1 cellular context compared by ENCODE assay signal in the genomic region with DNA sequence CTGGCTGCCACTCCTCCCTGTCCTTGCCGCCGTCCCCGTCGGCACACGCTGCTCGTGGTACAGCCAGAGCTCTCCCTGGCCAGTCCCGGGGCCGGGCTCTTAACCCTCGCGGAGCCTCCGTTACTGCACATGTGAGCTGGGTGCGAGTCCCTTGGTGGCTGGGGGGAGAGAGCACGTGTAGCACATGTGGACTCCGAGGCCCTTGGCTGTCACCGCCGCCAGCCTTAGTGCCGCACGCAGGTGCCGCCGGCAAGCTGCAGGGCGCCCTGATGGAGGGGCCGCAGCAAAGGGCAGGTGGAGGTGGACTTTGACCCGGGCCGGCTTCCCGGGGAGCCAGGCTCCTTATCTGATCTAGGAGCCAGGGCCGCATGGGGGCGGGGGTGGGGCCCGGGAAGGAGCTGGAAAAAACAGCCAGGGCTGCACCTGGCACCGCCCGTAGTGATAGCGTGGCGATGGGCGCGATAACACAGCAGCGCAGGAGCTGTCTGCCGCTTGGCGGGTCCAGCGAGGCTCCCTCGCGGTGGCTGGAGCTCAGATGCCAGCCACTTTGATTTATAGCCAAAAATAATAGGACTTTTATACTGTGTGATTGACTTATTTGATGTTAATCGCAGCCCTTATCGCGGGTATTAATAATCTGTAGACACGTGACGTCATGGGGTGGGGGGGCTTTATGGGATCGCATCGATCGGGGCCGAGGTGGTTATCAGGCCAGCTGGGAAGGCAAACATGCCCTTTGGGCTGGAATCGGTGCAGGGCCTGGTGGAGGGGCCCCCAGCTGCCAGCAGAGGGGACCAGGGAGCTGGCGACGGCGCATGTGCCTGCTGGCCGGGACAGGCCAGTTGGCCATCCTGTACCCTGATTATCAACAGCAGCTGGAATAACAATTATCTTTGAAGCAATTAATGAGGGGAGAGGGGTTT.
TF ChIP-seq lines count a peak whose summit lies in the region.

No MANE protein-coding gene starts in this region.

TF ChIP-seq in WTC11, 78 proteins besides CTCF, POLR2A, EP300 and RAD21 (continued from another document):
- TF ChIP-seq CDX4 (CRISPR knock-in tag; IDR thresholded peaks at IDR 0.05; ENCODE audit: borderline replicate concordance) (no peak), TEAD4 (CRISPR knock-in tag; IDR thresholded peaks at IDR 0.05) (no peak), FOXK1 (CRISPR knock-in tag; IDR thresholded peaks at IDR 0.05) (no peak), EMX1 (CRISPR knock-in tag; IDR thresholded peaks at IDR 0.05) (no peak), GABPB1 (CRISPR knock-in tag; IDR thresholded peaks at IDR 0.05) (peak; percentile 98), PREB (CRISPR knock-in tag; IDR thresholded peaks at IDR 0.05; ENCODE audit: borderline replicate concordance) (peak; percentile 98; the same call in 1 of the 2 replicates), E2F5 (CRISPR knock-in tag; IDR thresholded peaks at IDR 0.05) (no peak), ZBTB43 (CRISPR knock-in tag; IDR thresholded peaks at IDR 0.05) (no peak)
- TF ChIP-seq, protein P1, sequence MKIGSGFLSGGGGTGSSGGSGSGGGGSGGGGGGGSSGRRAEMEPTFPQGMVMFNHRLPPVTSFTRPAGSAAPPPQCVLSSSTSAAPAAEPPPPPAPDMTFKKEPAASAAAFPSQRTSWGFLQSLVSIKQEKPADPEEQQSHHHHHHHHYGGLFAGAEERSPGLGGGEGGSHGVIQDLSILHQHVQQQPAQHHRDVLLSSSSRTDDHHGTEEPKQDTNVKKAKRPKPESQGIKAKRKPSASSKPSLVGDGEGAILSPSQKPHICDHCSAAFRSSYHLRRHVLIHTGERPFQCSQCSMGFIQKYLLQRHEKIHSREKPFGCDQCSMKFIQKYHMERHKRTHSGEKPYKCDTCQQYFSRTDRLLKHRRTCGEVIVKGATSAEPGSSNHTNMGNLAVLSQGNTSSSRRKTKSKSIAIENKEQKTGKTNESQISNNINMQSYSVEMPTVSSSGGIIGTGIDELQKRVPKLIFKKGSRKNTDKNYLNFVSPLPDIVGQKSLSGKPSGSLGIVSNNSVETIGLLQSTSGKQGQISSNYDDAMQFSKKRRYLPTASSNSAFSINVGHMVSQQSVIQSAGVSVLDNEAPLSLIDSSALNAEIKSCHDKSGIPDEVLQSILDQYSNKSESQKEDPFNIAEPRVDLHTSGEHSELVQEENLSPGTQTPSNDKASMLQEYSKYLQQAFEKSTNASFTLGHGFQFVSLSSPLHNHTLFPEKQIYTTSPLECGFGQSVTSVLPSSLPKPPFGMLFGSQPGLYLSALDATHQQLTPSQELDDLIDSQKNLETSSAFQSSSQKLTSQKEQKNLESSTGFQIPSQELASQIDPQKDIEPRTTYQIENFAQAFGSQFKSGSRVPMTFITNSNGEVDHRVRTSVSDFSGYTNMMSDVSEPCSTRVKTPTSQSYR (CRISPR knock-in tag; IDR thresholded peaks at IDR 0.05), result no peak
- TF ChIP-seq, protein P2, sequence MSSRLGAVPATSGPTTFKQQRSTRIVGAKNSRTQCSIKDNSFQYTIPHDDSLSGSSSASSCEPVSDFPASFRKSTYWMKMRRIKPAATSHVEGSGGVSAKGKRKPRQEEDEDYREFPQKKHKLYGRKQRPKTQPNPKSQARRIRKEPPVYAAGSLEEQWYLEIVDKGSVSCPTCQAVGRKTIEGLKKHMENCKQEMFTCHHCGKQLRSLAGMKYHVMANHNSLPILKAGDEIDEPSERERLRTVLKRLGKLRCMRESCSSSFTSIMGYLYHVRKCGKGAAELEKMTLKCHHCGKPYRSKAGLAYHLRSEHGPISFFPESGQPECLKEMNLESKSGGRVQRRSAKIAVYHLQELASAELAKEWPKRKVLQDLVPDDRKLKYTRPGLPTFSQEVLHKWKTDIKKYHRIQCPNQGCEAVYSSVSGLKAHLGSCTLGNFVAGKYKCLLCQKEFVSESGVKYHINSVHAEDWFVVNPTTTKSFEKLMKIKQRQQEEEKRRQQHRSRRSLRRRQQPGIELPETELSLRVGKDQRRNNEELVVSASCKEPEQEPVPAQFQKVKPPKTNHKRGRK (CRISPR knock-in tag; IDR thresholded peaks at IDR 0.05; ENCODE audit: borderline replicate concordance), result no peak
- TF ChIP-seq, protein P3, sequence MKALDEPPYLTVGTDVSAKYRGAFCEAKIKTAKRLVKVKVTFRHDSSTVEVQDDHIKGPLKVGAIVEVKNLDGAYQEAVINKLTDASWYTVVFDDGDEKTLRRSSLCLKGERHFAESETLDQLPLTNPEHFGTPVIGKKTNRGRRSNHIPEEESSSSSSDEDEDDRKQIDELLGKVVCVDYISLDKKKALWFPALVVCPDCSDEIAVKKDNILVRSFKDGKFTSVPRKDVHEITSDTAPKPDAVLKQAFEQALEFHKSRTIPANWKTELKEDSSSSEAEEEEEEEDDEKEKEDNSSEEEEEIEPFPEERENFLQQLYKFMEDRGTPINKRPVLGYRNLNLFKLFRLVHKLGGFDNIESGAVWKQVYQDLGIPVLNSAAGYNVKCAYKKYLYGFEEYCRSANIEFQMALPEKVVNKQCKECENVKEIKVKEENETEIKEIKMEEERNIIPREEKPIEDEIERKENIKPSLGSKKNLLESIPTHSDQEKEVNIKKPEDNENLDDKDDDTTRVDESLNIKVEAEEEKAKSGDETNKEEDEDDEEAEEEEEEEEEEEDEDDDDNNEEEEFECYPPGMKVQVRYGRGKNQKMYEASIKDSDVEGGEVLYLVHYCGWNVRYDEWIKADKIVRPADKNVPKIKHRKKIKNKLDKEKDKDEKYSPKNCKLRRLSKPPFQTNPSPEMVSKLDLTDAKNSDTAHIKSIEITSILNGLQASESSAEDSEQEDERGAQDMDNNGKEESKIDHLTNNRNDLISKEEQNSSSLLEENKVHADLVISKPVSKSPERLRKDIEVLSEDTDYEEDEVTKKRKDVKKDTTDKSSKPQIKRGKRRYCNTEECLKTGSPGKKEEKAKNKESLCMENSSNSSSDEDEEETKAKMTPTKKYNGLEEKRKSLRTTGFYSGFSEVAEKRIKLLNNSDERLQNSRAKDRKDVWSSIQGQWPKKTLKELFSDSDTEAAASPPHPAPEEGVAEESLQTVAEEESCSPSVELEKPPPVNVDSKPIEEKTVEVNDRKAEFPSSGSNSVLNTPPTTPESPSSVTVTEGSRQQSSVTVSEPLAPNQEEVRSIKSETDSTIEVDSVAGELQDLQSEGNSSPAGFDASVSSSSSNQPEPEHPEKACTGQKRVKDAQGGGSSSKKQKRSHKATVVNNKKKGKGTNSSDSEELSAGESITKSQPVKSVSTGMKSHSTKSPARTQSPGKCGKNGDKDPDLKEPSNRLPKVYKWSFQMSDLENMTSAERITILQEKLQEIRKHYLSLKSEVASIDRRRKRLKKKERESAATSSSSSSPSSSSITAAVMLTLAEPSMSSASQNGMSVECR (CRISPR knock-in tag; IDR thresholded peaks at IDR 0.05; ENCODE audit: borderline replicate concordance), result no peak
